ENCODE assay signal across 14 cellular contexts in the genomic region with DNA sequence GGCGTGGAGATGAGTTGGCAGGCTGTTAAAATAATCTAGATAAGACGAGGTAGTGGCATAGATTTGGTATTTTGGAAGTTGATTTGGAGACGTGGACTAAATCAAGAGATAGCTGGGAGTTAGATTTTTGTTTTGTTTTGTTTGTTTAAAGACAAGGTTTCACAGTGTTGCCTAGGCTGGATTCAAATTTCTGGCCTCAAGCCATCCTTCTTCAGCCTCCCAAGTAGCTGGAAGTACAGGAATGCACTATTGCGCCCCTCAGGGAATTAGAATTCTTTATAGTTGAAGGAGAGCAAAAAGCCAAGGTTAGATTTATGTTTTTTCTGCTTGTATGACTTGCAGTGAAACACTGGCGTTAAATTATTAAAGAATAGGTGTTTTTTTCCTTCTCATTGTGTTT. TPM values are rescaled to one million over a fixed set of nuclear protein-coding genes. Genes with fewer than 3 reads are reported as not detected.
A peak's percentile ranks its signal among the peaks of the same experiment; 100 is the strongest.
DNase-seq lines count a peak whose midpoint lies in the region; ATAC-seq and TF ChIP-seq lines count a peak whose summit lies in the region.
"Had no signal": no experiment of that assay in that cellular context is flagged by ENCODE, and none has a peak within 500 bp of the region (broad histone marks: within the 10 kb centered on the region; RNA-seq: fewer than 3 reads in every experiment).

No MANE protein-coding gene starts in this region.

- peaks cover 19% of the 10 kb centered on the region for H3K79me2 ChIP-seq in Karpas-422 (ENCODE audit: low read length)

- H3K9ac ChIP-seq in Karpas-422 (ENCODE audit: low read length), result no peak overlapping the region

- H3K27ac ChIP-seq in Karpas-422 (ENCODE audit: low read length), result no peak overlapping the region

- DNase-seq in AG08395 (ENCODE audit: low spot score), result peak; percentile 14
- peak; percentile 11 for DNase-seq in Karpas-422
- DNase-seq in chondrocyte (ENCODE audit: low spot score), result no peak
- DNase-seq in nephron progenitor cell, result no peak
- DNase-seq in NCI-H2029 treated with DMSO at 0.1 percent for 48 hours (lab: John Stamatoyannopoulos, UW), result no peak
- DNase-seq in effector CD4-positive, alpha-beta T cell, result no peak
- no peak for DNase-seq in DMS53 treated with DMSO at 0.1 percent for 48 hours (lab: John Stamatoyannopoulos, UW; ENCODE audit: unreplicated experiment)
- DNase-seq: C1 segment of cervical spinal cord; GDM1; NCI-H1105; NCI-H510A treated with DMSO at 0.1 percent for 48 hours; stimulated activated CD4-positive, alpha-beta T cell treated with anti-CD3 and anti-CD28 coated beads, Interleukin-2, amount 100 ng/mL, for 24 hours had no signal

- H3K9me3 Mint-ChIP-seq in chondrocyte (ENCODE audit: low read depth), result no peaks in the 10 kb centered on the region
- H3K9me3 Mint-ChIP-seq in nephron progenitor cell, result peaks cover 41% of the 10 kb centered on the region

- no peaks in the 10 kb centered on the region for H3K9me3 ChIP-seq in Karpas-422 (ENCODE audit: low read length)
- H3K9me3 ChIP-seq: ascending aorta had no signal

- ATAC-seq in GM18867 (IDR thresholded peaks at IDR 0.05; ENCODE audit: unreplicated experiment), result no peak

- no peak overlapping the region for H3K4me3 ChIP-seq in Karpas-422 (ENCODE audit: low read length)
- H3K4me3 ChIP-seq: ascending aorta had no signal

- no peaks in the 10 kb centered on the region for H3K4me1 ChIP-seq in Karpas-422 (ENCODE audit: low read length)

- no peak overlapping the region for H3K4me2 ChIP-seq in Karpas-422 (ENCODE audit: low read depth, low read length, poor library complexity, severe bottlenecking)

- no peaks in the 10 kb centered on the region for H3K9me2 ChIP-seq in Karpas-422 (replicated peaks; ENCODE audit: insufficient read depth, low read length)

- H3K27ac Mint-ChIP-seq in chondrocyte (ENCODE audit: unreplicated experiment) (peak overlapping the region; percentile 94), nephron progenitor cell (no peak overlapping the region)

- H3K27me3 Mint-ChIP-seq in chondrocyte (ENCODE audit: low read depth) (no peaks in the 10 kb centered on the region), nephron progenitor cell (ENCODE audit: low read depth, poor library complexity) (peaks cover 3% of the 10 kb centered on the region)

- H4K20me1 ChIP-seq in Karpas-422 (ENCODE audit: insufficient read depth, low read depth, low read length), result no peaks in the 10 kb centered on the region

- H3K36me3 Mint-ChIP-seq in chondrocyte (ENCODE audit: low read depth), result peaks cover 33% of the 10 kb centered on the region
- H3K36me3 Mint-ChIP-seq in nephron progenitor cell (ENCODE audit: low read depth), result peaks cover 93% of the 10 kb centered on the region

- H3K27me3 ChIP-seq in Karpas-422 (ENCODE audit: low read length), result no peaks in the 10 kb centered on the region
- H3K27me3 ChIP-seq: ascending aorta had no signal

- no peak overlapping the region for H2AFZ ChIP-seq in Karpas-422 (ENCODE audit: low read length)

- H3K4me1 Mint-ChIP-seq in chondrocyte (ENCODE audit: low read depth), result peaks cover 20% of the 10 kb centered on the region
- no peaks in the 10 kb centered on the region for H3K4me1 Mint-ChIP-seq in nephron progenitor cell

- no peak for TF ChIP-seq CTCF in chondrocyte (IDR thresholded peaks at IDR 0.05)
- TF ChIP-seq CTCF in nephron progenitor cell (IDR thresholded peaks at IDR 0.05), result no peak

- H3K36me3 ChIP-seq in Karpas-422 (ENCODE audit: insufficient read depth, low read length), result peaks cover 50% of the 10 kb centered on the region

- no peak overlapping the region for H3K4me3 Mint-ChIP-seq in chondrocyte (ENCODE audit: unreplicated experiment)
- H3K4me3 Mint-ChIP-seq in nephron progenitor cell, result peak overlapping the region; percentile 12

RNA-seq across cellular contexts. Expression of gene SNRPE, which starts 22.3 kb away (rescaled TPM):
- total RNA-seq in Karpas-422 (2014; rRNA removed; shearing (Covaris generic); ENCODE audit: low replicate concordance), result 77.1 and 95.9 TPM in 2 replicates
- total RNA-seq in chondrocyte, result 69.5 to 86.0 TPM (median 73.0 TPM) in 3 replicates

RNA-seq across cellular contexts. Expression of gene ZBED6, which starts 43.7 kb away (rescaled TPM):
- 16.5 and 34.7 TPM in 2 replicates for total RNA-seq in Karpas-422 (2014; rRNA removed; shearing (Covaris generic); ENCODE audit: low replicate concordance)
- 38.7 to 48.3 TPM (median 40.3 TPM) in 3 replicates for total RNA-seq in chondrocyte

RNA-seq across cellular contexts. Expression of gene ZC3H11A, which starts 43.7 kb away (rescaled TPM):
- 95.2 and 117 TPM in 2 replicates for total RNA-seq in Karpas-422 (2014; rRNA removed; shearing (Covaris generic); ENCODE audit: low replicate concordance)
- 80.8 to 86.0 TPM (median 80.9 TPM) in 3 replicates for total RNA-seq in chondrocyte

Comparison
In these comparisons a context has a peak if more than half of its experiments do, and no peak if none do; other contexts are left out.
1. DNase-seq: peak in AG08395 (single experiment) and Karpas-422 (single experiment); none in chondrocyte (single experiment), nephron progenitor cell (single experiment), NCI-H2029 treated with DMSO at 0.1 percent for 48 hours (single experiment), effector CD4-positive, alpha-beta T cell (single experiment) and DMS53 treated with DMSO at 0.1 percent for 48 hours (single experiment).